14 cellular contexts compared by ENCODE assay signal in genomic region chr2:58447586-58447985, GRCh38.
DNase-seq lines count a peak whose midpoint lies in the region; ATAC-seq and TF ChIP-seq lines count a peak whose summit lies in the region.
"Had no signal": no experiment of that assay in that cellular context is flagged by ENCODE, and none has a peak within 500 bp of the region (broad histone marks: within the 10 kb centered on the region; RNA-seq: fewer than 3 reads in every experiment).

No MANE protein-coding gene starts in this region.

- 93% methylated on average over 2 of the region's 2 CpGs for WGBS in hepatocyte (ENCODE audit: low lambda C conversion rate, missing lambda C conversion rate)

- H3K27me3 ChIP-seq in HCT116 (ENCODE audit: insufficient read depth, low read length): no peaks in the 10 kb centered on the region
- H3K27me3 ChIP-seq in hepatocyte: no peaks in the 10 kb centered on the region
- H3K27me3 ChIP-seq: spleen, testis had no signal

- H3K9me3 ChIP-seq in HCT116 (ENCODE audit: control insufficient read depth in 1 of 2, insufficient read depth in 1 of 2, low read depth in 1 of 2, low read length in 2 of 2): no peaks in the 10 kb centered on the region
- H3K9me3 ChIP-seq in hepatocyte (ENCODE audit: low read depth): no peaks in the 10 kb centered on the region
- H3K9me3 ChIP-seq: gastroesophageal sphincter, HAP-1, prostate gland, spleen, testis had no signal

- H4K20me1 ChIP-seq in HCT116 (ENCODE audit: insufficient read depth): no peaks in the 10 kb centered on the region
- H4K20me1 ChIP-seq in hepatocyte (ENCODE audit: insufficient read depth, poor library complexity, severe bottlenecking): no peaks in the 10 kb centered on the region

- DNase-seq in HCT116 (ENCODE audit: low read depth, low spot score) (no peak), hepatocyte (ENCODE audit: low spot score) (no peak), substantia nigra (lab: John Stamatoyannopoulos, UW) (no peak), NCI-H146 (lab: John Stamatoyannopoulos, UW) (no peak)
- DNase-seq: central memory CD4-positive, alpha-beta T cell; NK-92 treated with Interleukin-12 subunit alpha and Interleukin-12 subunit beta, amount 100 ng/mL, for 24 hours; spleen had no signal

- ATAC-seq in HCT116: peak; percentile 41
- ATAC-seq in GM18498 (IDR thresholded peaks at IDR 0.05; ENCODE audit: unreplicated experiment): no peak
- ATAC-seq in GM19035 (IDR thresholded peaks at IDR 0.05; ENCODE audit: unreplicated experiment): no peak
- ATAC-seq: gastroesophageal sphincter had no signal

- H2AFZ ChIP-seq in HCT116 (ENCODE audit: low read depth, low read length, poor library complexity, severe bottlenecking) (peak overlapping the region; percentile 92), hepatocyte (peak overlapping the region; percentile 10)

- peaks cover 0 to 9% of the 10 kb centered on the region in 2 experiments; a peak in 1 of 4 replicates for H3K4me1 ChIP-seq in HCT116 (ENCODE audit: control insufficient read depth in 1 of 2, insufficient read depth in 2 of 2, low read length in 2 of 2)
- H3K4me1 ChIP-seq in hepatocyte (ENCODE audit: insufficient read depth): no peaks in the 10 kb centered on the region
- H3K4me1 ChIP-seq: gastroesophageal sphincter, prostate gland, spleen, testis had no signal

- H3K9ac ChIP-seq in HCT116 (ENCODE audit: low read length): no peak overlapping the region

- H3K27ac ChIP-seq in HCT116 (ENCODE audit: low read depth, low read length) (no peak overlapping the region), angular gyrus (ENCODE audit: low read depth, low read length) (peak overlapping the region; percentile 60), hepatocyte (no peak overlapping the region), substantia nigra (ENCODE audit: low read depth, low read length, poor library complexity, severe bottlenecking) (peak overlapping the region; percentile 8)
- H3K27ac ChIP-seq: gastroesophageal sphincter, prostate gland, spleen, testis had no signal

- BruUV-seq in HCT116 (replicated peaks; lab: Mats Ljungman, UMichigan): no TSS peak

- intact Hi-C loops in HCT116 (cut with micrococcal nuclease): loop anchor here (5.0 kb wide), 2 partner anchors 315 to 725 kb away; no protein-coding TSS in a partner anchor

- RAD21 ChIA-PET in HCT116 (lab: Charles Lee; ENCODE audit: low non-redundant PET in 1 of 2, low total read pairs in 2 of 2, uncharacterized antibody in 2 of 2, unreplicated experiment in 2 of 2): interaction anchor here (0.7 to 2.3 kb wide), 8 partner anchors 106 to 727 kb away, joined by 3 to 13 read pairs (median 4); partner anchors contain the start of gene VRK2 (in 1 of the 2)

- H3K36me3 ChIP-seq in HCT116 (ENCODE audit: control insufficient read depth in 1 of 2, insufficient read depth in 2 of 2, low read length in 2 of 2): no peaks in the 10 kb centered on the region
- no peaks in the 10 kb centered on the region for H3K36me3 ChIP-seq in hepatocyte (replicated peaks; ENCODE audit: insufficient read depth, low read depth)
- H3K36me3 ChIP-seq: gastroesophageal sphincter, HAP-1, prostate gland, spleen had no signal

- H3K4me2 ChIP-seq in HCT116 (ENCODE audit: low read length) (peak overlapping the region; percentile 36), hepatocyte (no peak overlapping the region)

- CTCF ChIA-PET in HCT116 (lab: Charles Lee): interaction anchor here (0.7 to 2.6 kb wide), 22 partner anchors 11 to 727 kb away, joined by 3 to 38 read pairs (median 4); no protein-coding TSS in a partner anchor

- no peak for TF ChIP-seq POLR2A in HCT116 (IDR thresholded peaks at IDR 0.05; ENCODE audit: borderline replicate concordance, extremely low read depth, insufficient read depth, insufficient read length)

- POLR2A ChIA-PET in HCT116 (lab: Charles Lee): no interaction called here

- H3K79me2 ChIP-seq in HCT116 (ENCODE audit: insufficient read depth, low read length) (no peaks in the 10 kb centered on the region), hepatocyte (no peaks in the 10 kb centered on the region)

- no peak for TF ChIP-seq CTCF in HCT116 (IDR thresholded peaks at IDR 0.05 in 2 of 3, conservative IDR thresholded peaks at IDR 0.05 in 1 of 3; ENCODE audit: borderline replicate concordance in 1 of 3, insufficient read depth in 1 of 3, low read depth in 2 of 3, low read length in 2 of 3)
- TF ChIP-seq CTCF in hepatocyte (IDR thresholded peaks at IDR 0.05; ENCODE audit: poor library complexity): no peak

- no peak for TF ChIP-seq RAD21 in HCT116 (IDR thresholded peaks at IDR 0.05; ENCODE audit: low read depth)

- no peaks in the 10 kb centered on the region for H3K9me2 ChIP-seq in HCT116 (ENCODE audit: insufficient read depth)
- no peaks in the 10 kb centered on the region for H3K9me2 ChIP-seq in hepatocyte (replicated peaks; ENCODE audit: insufficient read depth)

- H3K4me3 ChIP-seq in HCT116 (replicated peaks in 1 of 2; ENCODE audit: low read depth in 1 of 2, low read length in 2 of 2) (no peak overlapping the region), hepatocyte (no peak overlapping the region)
- H3K4me3 ChIP-seq: gastroesophageal sphincter, HAP-1, prostate gland, spleen, testis had no signal

TF ChIP-seq in HCT116, 20 proteins besides CTCF, POLR2A, EP300 and RAD21:
- TF ChIP-seq SP1 (IDR thresholded peaks at IDR 0.05; ENCODE audit: low read depth) (no peak), ELF1 (IDR thresholded peaks at IDR 0.05; ENCODE audit: borderline replicate concordance, low read depth) (no peak), FOSL1 (IDR thresholded peaks at IDR 0.05; ENCODE audit: low read depth) (no peak), REST (IDR thresholded peaks at IDR 0.05; ENCODE audit: low read depth) (no peak), EGR1 (IDR thresholded peaks at IDR 0.05; ENCODE audit: low read depth) (no peak), SIN3A (IDR thresholded peaks at IDR 0.05; ENCODE audit: low read depth) (no peak), EZH2phosphoT487 (IDR thresholded peaks at IDR 0.05; ENCODE audit: borderline replicate concordance) (no peak), EZH2 (IDR thresholded peaks at IDR 0.05) (no peak), ZNF274 (IDR thresholded peaks at IDR 0.05; ENCODE audit: low read depth, low read length) (no peak), CBX3 (IDR thresholded peaks at IDR 0.05; ENCODE audit: low read depth) (no peak), MAX (IDR thresholded peaks at IDR 0.05) (no peak), YY1 (IDR thresholded peaks at IDR 0.05; ENCODE audit: extremely low read depth, insufficient replicate concordance, low read depth, low read length) (no peak), ZBTB33 (IDR thresholded peaks at IDR 0.05; ENCODE audit: extremely low read depth, insufficient replicate concordance, low read length) (no peak), JUND (IDR thresholded peaks at IDR 0.05) (no peak), ATF3 (IDR thresholded peaks at IDR 0.05) (no peak), CEBPB (IDR thresholded peaks at IDR 0.05; ENCODE audit: low read depth) (no peak), POLR2AphosphoS5 (IDR thresholded peaks at IDR 0.05; ENCODE audit: low read depth, low read length) (no peak), ZFX (IDR thresholded peaks at IDR 0.05) (no peak), SRF (IDR thresholded peaks at IDR 0.05; ENCODE audit: low read depth) (no peak)

Comparison
In these comparisons a context has a peak if more than half of its experiments do, and no peak if none do; other contexts are left out.
1. H3K27ac ChIP-seq: peak in angular gyrus (single experiment) and substantia nigra (single experiment); none in HCT116 (single experiment) and hepatocyte (single experiment).